14 cellular contexts compared by ENCODE assay signal in genomic region chr4:39341075-39341725, GRCh38. TPM values are rescaled to one million over a fixed set of nuclear protein-coding genes. Genes with fewer than 3 reads are reported as not detected.
DNase-seq lines count a peak whose midpoint lies in the region; ATAC-seq, FAIRE-seq and TF ChIP-seq lines count a peak whose summit lies in the region.
"Had no signal": no experiment of that assay in that cellular context is flagged by ENCODE, and none has a peak within 500 bp of the region (broad histone marks: within the 10 kb centered on the region; RNA-seq: fewer than 3 reads in every experiment).

No MANE protein-coding gene starts in this region.

- H3K9me3 ChIP-seq in endothelial cell of umbilical vein (replicated peaks; ENCODE audit: control insufficient read depth, insufficient read depth, low read length), result no peaks in the 10 kb centered on the region
- no peaks in the 10 kb centered on the region for H3K9me3 ChIP-seq in spleen
- H3K9me3 ChIP-seq: transverse colon had no signal

- TF ChIP-seq CTCF in endothelial cell of umbilical vein (IDR thresholded peaks at IDR 0.05; ENCODE audit: extremely low read depth in 1 of 2, insufficient read depth in 1 of 2, low read depth in 1 of 2, low read length in 2 of 2), result no peak
- no peak for TF ChIP-seq CTCF in spleen (IDR thresholded peaks at IDR 0.05 in 8 of 11, conservative IDR thresholded peaks at IDR 0.05 in 3 of 11)

- peak overlapping the region in 1 of 2 donors; percentile 18 for H3K4me3 Mint-ChIP-seq in activated T-cell treated with anti-CD3 and anti-CD28 coated beads, Interleukin-2, amount 50 U/mL, for 72 hours
- no peak overlapping the region for H3K4me3 Mint-ChIP-seq in stimulated activated memory B cell treated with anti-CD40 and anti-IgM and Interleukin-4, amounts not matched to agents 10 μg/mL and 1 μg/mL and 100 μg/mL, for 72 hours
- H3K4me3 Mint-ChIP-seq: activated CD8-positive, alpha-beta memory T cell treated with anti-CD3 and anti-CD28 coated beads, Interleukin-2, amount 10 ng/mL, durations not matched to agents 7 days and 5 days; activated naive CD8-positive, alpha-beta T cell treated with anti-CD3 and anti-CD28 coated beads for 36 hours; central memory CD8-positive, alpha-beta T cell had no signal

- no peak for DNase-seq in activated T-cell treated with anti-CD3 and anti-CD28 coated beads, Interleukin-2, amount 50 U/mL, for 72 hours
- no peak for DNase-seq in activated T-cell treated with anti-CD3 and anti-CD28 coated beads, Interleukin-2, amount 50 U/mL, for 1 hour
- DNase-seq in NCI-H2196 treated with DMSO at 0.1 percent for 48 hours (lab: John Stamatoyannopoulos, UW; ENCODE audit: unreplicated experiment), result peak; percentile 39
- DNase-seq in endothelial cell of umbilical vein (ENCODE audit: low read depth, low spot score), result no peak
- DNase-seq in Kasumi-1 (lab: John Stamatoyannopoulos, UW), result no peak
- no peak for DNase-seq in spleen
- DNase-seq in NCI-H2227 (lab: John Stamatoyannopoulos, UW; ENCODE audit: unreplicated experiment), result no peak
- DNase-seq: activated CD8-positive, alpha-beta memory T cell treated with anti-CD3 and anti-CD28 coated beads, Interleukin-2, amount 10 ng/mL, durations not matched to agents 7 days and 5 days; activated naive CD8-positive, alpha-beta T cell treated with anti-CD3 and anti-CD28 coated beads for 36 hours; NCI-H2171; occipital lobe; transverse colon had no signal

- peaks cover 4 to 29% of the 10 kb centered on the region in 2 donors for H3K36me3 Mint-ChIP-seq in activated T-cell treated with anti-CD3 and anti-CD28 coated beads, Interleukin-2, amount 50 U/mL, for 72 hours (ENCODE audit: insufficient read depth in 2 of 2)
- H3K36me3 Mint-ChIP-seq in stimulated activated memory B cell treated with anti-CD40 and anti-IgM and Interleukin-4, amounts not matched to agents 10 μg/mL and 1 μg/mL and 100 μg/mL, for 72 hours, result peaks cover 57% of the 10 kb centered on the region

- H3K9me1 ChIP-seq in endothelial cell of umbilical vein (replicated peaks; ENCODE audit: control insufficient read depth, extremely low read depth, insufficient read depth, low read length), result no peaks in the 10 kb centered on the region

- no peak overlapping the region for H3K27ac Mint-ChIP-seq in activated T-cell treated with anti-CD3 and anti-CD28 coated beads, Interleukin-2, amount 50 U/mL, for 72 hours
- H3K27ac Mint-ChIP-seq in stimulated activated memory B cell treated with anti-CD40 and anti-IgM and Interleukin-4, amounts not matched to agents 10 μg/mL and 1 μg/mL and 100 μg/mL, for 72 hours, result peak overlapping the region; percentile 14
- H3K27ac Mint-ChIP-seq: activated CD8-positive, alpha-beta memory T cell treated with anti-CD3 and anti-CD28 coated beads, Interleukin-2, amount 10 ng/mL, durations not matched to agents 7 days and 5 days; activated naive CD8-positive, alpha-beta T cell treated with anti-CD3 and anti-CD28 coated beads for 36 hours had no signal

- H3K36me3 ChIP-seq in endothelial cell of umbilical vein (ENCODE audit: control insufficient read depth in 2 of 2, extremely low read depth in 1 of 2, insufficient read depth in 2 of 2, low read length in 2 of 2) (peaks cover 2 to 3% of the 10 kb centered on the region in 2 experiments), spleen (peaks cover 0 to 69% (median 17%) of the 10 kb centered on the region in 6 donors)

- no peaks in the 10 kb centered on the region for H3K9me3 Mint-ChIP-seq in activated T-cell treated with anti-CD3 and anti-CD28 coated beads, Interleukin-2, amount 50 U/mL, for 72 hours
- H3K9me3 Mint-ChIP-seq in stimulated activated memory B cell treated with anti-CD40 and anti-IgM and Interleukin-4, amounts not matched to agents 10 μg/mL and 1 μg/mL and 100 μg/mL, for 72 hours, result no peaks in the 10 kb centered on the region
- H3K9me3 Mint-ChIP-seq: activated naive CD8-positive, alpha-beta T cell treated with anti-CD3 and anti-CD28 coated beads for 36 hours; central memory CD8-positive, alpha-beta T cell had no signal

- H3K27me3 Mint-ChIP-seq in activated T-cell treated with anti-CD3 and anti-CD28 coated beads, Interleukin-2, amount 50 U/mL, for 72 hours (ENCODE audit: low read depth), result no peaks in the 10 kb centered on the region
- no peaks in the 10 kb centered on the region for H3K27me3 Mint-ChIP-seq in stimulated activated memory B cell treated with anti-CD40 and anti-IgM and Interleukin-4, amounts not matched to agents 10 μg/mL and 1 μg/mL and 100 μg/mL, for 72 hours
- H3K27me3 Mint-ChIP-seq: activated CD8-positive, alpha-beta memory T cell treated with anti-CD3 and anti-CD28 coated beads, Interleukin-2, amount 10 ng/mL, durations not matched to agents 7 days and 5 days; activated naive CD8-positive, alpha-beta T cell treated with anti-CD3 and anti-CD28 coated beads for 36 hours; central memory CD8-positive, alpha-beta T cell had no signal

- H3K4me3 ChIP-seq in endothelial cell of umbilical vein (replicated peaks in 1 of 3; ENCODE audit: insufficient read depth in 1 of 3, low read depth in 1 of 3, low read length in 3 of 3), result no peak overlapping the region
- no peak overlapping the region for H3K4me3 ChIP-seq in spleen
- H3K4me3 ChIP-seq: transverse colon had no signal

- TF ChIP-seq POLR2A in endothelial cell of umbilical vein (IDR thresholded peaks at IDR 0.05; ENCODE audit: low read depth, low read length), result no peak
- TF ChIP-seq POLR2A in spleen (IDR thresholded peaks at IDR 0.05), result no peak

- H3K4me2 ChIP-seq in endothelial cell of umbilical vein (ENCODE audit: insufficient read depth, low read length), result no peak overlapping the region

- peaks cover 67% of the 10 kb centered on the region for H3K4me1 Mint-ChIP-seq in activated T-cell treated with anti-CD3 and anti-CD28 coated beads, Interleukin-2, amount 50 U/mL, for 72 hours (ENCODE audit: low read depth)
- peaks cover 16% of the 10 kb centered on the region for H3K4me1 Mint-ChIP-seq in stimulated activated memory B cell treated with anti-CD40 and anti-IgM and Interleukin-4, amounts not matched to agents 10 μg/mL and 1 μg/mL and 100 μg/mL, for 72 hours

- H4K20me1 ChIP-seq in endothelial cell of umbilical vein (replicated peaks; ENCODE audit: control insufficient read depth, extremely low read depth, insufficient read depth, low read length), result no peaks in the 10 kb centered on the region

- H3K4me1 ChIP-seq in endothelial cell of umbilical vein (ENCODE audit: control insufficient read depth, extremely low read depth, insufficient read depth, low read length), result no peaks in the 10 kb centered on the region
- peaks cover 0 to 16% (median 1%) of the 10 kb centered on the region in 6 donors for H3K4me1 ChIP-seq in spleen

- FAIRE-seq in endothelial cell of umbilical vein (lab: Jason Lieb, UNC), result no peak

- H2AFZ ChIP-seq in endothelial cell of umbilical vein (ENCODE audit: low read depth, low read length), result no peak overlapping the region

- dilution Hi-C loops in endothelial cell of umbilical vein (cut with MboI; ENCODE audit: extremely low pct_ligation_motif_present, low sequenced_read_pairs), result no loop called here

- H3K27ac ChIP-seq in endothelial cell of umbilical vein (ENCODE audit: insufficient read depth, low read depth, low read length) (no peak overlapping the region), spleen (peak overlapping the region in 1 of 8 donors; percentile 38)
- H3K27ac ChIP-seq: transverse colon had no signal

- H3K27me3 ChIP-seq in endothelial cell of umbilical vein (ENCODE audit: control insufficient read depth in 2 of 2, insufficient read depth in 2 of 2, low read length in 2 of 2) (no peaks in the 10 kb centered on the region), spleen (replicated peaks in 1 of 7) (no peaks in the 10 kb centered on the region)
- H3K27me3 ChIP-seq: transverse colon had no signal

- POLR2A ChIA-PET in endothelial cell of umbilical vein (lab: Charles Lee), result no interaction called here

- peak; percentile 27 to 58 for ATAC-seq in activated T-cell treated with anti-CD3 and anti-CD28 coated beads, Interleukin-2, amount 50 U/mL, for 72 hours (replicated peaks in 1 of 2)
- ATAC-seq in stimulated activated memory B cell treated with anti-CD40 and anti-IgM and Interleukin-4, amounts not matched to agents 10 μg/mL and 1 μg/mL and 100 μg/mL, for 72 hours, result no peak
- ATAC-seq: activated CD8-positive, alpha-beta memory T cell treated with anti-CD3 and anti-CD28 coated beads, Interleukin-2, amount 10 ng/mL, durations not matched to agents 7 days and 5 days had no signal

- 82 to 90% (median 84%) methylated on average over 8 of the region's 8 CpGs for WGBS in spleen, 5 donors

- CTCF ChIA-PET in endothelial cell of umbilical vein (lab: Charles Lee), result interaction anchor here (1.0 to 1.3 kb wide), 3 partner anchors 13 to 24 kb away, joined by 3 read pairs; no protein-coding TSS in a partner anchor

- peaks cover 45% of the 10 kb centered on the region for H3K79me2 ChIP-seq in endothelial cell of umbilical vein (ENCODE audit: control insufficient read depth, insufficient read depth, low read length)

- TSS peak; percentile 8 for BruUV-seq in endothelial cell of umbilical vein (replicated peaks; lab: Mats Ljungman, UMichigan)

- intact Hi-C loops in endothelial cell of umbilical vein (cut with micrococcal nuclease), result no loop called here
- intact Hi-C loops in spleen (cut with DNase I; ENCODE audit: low total_unique reads), result no loop called here

- H3K9ac ChIP-seq in endothelial cell of umbilical vein (replicated peaks; ENCODE audit: extremely low read depth, insufficient read depth, low read length), result no peak overlapping the region

TF ChIP-seq in endothelial cell of umbilical vein, 7 proteins besides CTCF, POLR2A, EP300 and RAD21 (continues in another document):
- no peak for TF ChIP-seq FOS (IDR thresholded peaks at IDR 0.05; ENCODE audit: borderline replicate concordance, insufficient read depth, low read length)
- TF ChIP-seq MYC (IDR thresholded peaks at IDR 0.05; ENCODE audit: low read depth, low read length), result no peak
- TF ChIP-seq GATA2 (IDR thresholded peaks at IDR 0.05; ENCODE audit: insufficient read depth, insufficient read length, low read depth, low read length), result no peak
- no peak for TF ChIP-seq POLR2AphosphoS5 (IDR thresholded peaks at IDR 0.05; ENCODE audit: insufficient read depth, low read depth, low read length)
- TF ChIP-seq JUN (IDR thresholded peaks at IDR 0.05; ENCODE audit: borderline replicate concordance, insufficient read depth, insufficient read length, low read depth), result no peak

RNA-seq across cellular contexts. Expression of gene RFC1, which starts 25.0 kb away (rescaled TPM):
- 100 to 1,000 TPM; 111 to 134 TPM for total RNA-seq in activated T-cell treated with anti-CD3 and anti-CD28 coated beads, Interleukin-2, amount 50 U/mL, for 72 hours
- total RNA-seq in endothelial cell of umbilical vein (56.2 and 57.1 TPM in 2 replicates), spleen (10 to 100 TPM; 32.5 to 54.9 (median 44.4) TPM)
- polyA plus RNA-seq in endothelial cell of umbilical vein (11.5 and 12.9 TPM in 2 replicates), spleen (10 to 100 TPM in 2 of 3 donors, 1 to 10 TPM in 1; 8.0 to 11.1 (median 10.9) TPM)
- polyA plus RNA-seq in endothelial cell of umbilical vein (2011; cell fraction: cytosol; rRNA removed), result 27.1 and 30.9 TPM in 2 replicates
- 42.4 and 47.1 TPM in 2 replicates for polyA plus RNA-seq in endothelial cell of umbilical vein (2011; cell fraction: nucleus; rRNA removed)
- polyA plus RNA-seq in endothelial cell of umbilical vein (2012), result 20.8 and 31.7 TPM in 2 replicates
- 46.9 and 49.5 TPM in 2 replicates for polyA minus RNA-seq in endothelial cell of umbilical vein
- polyA minus RNA-seq in endothelial cell of umbilical vein (2011; cell fraction: cytosol; rRNA and poly(A)+ RNA removed), result 48.4 TPM
- polyA minus RNA-seq in endothelial cell of umbilical vein (2011; cell fraction: nucleus; rRNA and poly(A)+ RNA removed), result 26.1 and 38.1 TPM in 2 replicates
